In the genomic region with DNA sequence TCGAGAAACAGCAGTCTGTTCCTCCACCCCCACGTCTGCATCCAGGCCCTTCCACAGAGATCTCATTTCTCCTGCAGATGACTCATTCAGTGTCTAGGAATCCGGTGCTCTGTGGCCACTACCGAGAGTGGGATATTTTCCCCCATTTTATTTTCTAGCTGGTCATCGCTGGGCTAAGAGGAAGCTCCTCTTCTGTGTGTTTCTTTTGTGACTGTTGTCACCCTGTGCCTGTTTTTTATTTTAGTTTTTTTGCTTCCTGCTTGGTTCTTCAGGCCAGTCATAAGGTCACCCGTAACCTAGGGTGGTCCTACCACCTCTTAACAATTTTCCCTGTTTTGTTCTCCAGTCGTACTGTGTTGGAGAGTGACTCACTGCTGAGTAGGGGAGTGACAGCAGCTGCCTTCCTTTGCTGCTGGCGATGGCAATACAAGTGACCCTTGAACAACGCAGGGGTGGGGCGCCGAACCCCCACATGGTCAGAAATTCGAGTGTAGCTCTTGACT, we compare ENCODE assay signal across 11 cellular contexts. TPM values are rescaled to one million over a fixed set of nuclear protein-coding genes. Genes with fewer than 3 reads are reported as not detected.
DNase-seq lines count a peak whose midpoint lies in the region; ATAC-seq and TF ChIP-seq lines count a peak whose summit lies in the region.
"Had no signal": no experiment of that assay in that cellular context is flagged by ENCODE, and none has a peak within 500 bp of the region (broad histone marks: within the 10 kb centered on the region; RNA-seq: fewer than 3 reads in every experiment).

No MANE protein-coding gene starts in this region.

- TF ChIP-seq CTCF in RWPE1 (conservative IDR thresholded peaks at IDR 0.05; ENCODE audit: low read depth) (no peak), fibroblast of the aortic adventitia (IDR thresholded peaks at IDR 0.05; ENCODE audit: insufficient read depth, low read length) (no peak), sigmoid colon (IDR thresholded peaks at IDR 0.05) (no peak), esophagus squamous epithelium (IDR thresholded peaks at IDR 0.05) (no peak)

- H3K27ac ChIP-seq in RWPE1 (peak overlapping the region; percentile 91), sigmoid colon (peak overlapping the region; percentile 91 to 97 (median 96)), esophagus squamous epithelium (peak overlapping the region in 1 of 4 donors; percentile 36)
- H3K27ac ChIP-seq: cardiac muscle cell had no signal

- POLR2A ChIA-PET in RWPE1 (lab: Yijun Ruan, JAX; ENCODE audit: low non-redundant PET), result no interaction called here

- 57 to 79% methylated on average over 12 of the region's 12 CpGs for WGBS in sigmoid colon, 2 donors
- WGBS in esophagus squamous epithelium, 2 donors, result 64 to 71% methylated on average over 11 to 12 of the region's 12 CpGs

- no peaks in the 10 kb centered on the region for H3K36me3 ChIP-seq in sigmoid colon
- H3K36me3 ChIP-seq in esophagus squamous epithelium, result no peaks in the 10 kb centered on the region
- H3K36me3 ChIP-seq: cardiac muscle cell, Peyer's patch had no signal

- TF ChIP-seq POLR2A in sigmoid colon (IDR thresholded peaks at IDR 0.05), result no peak
- TF ChIP-seq POLR2A in esophagus squamous epithelium (IDR thresholded peaks at IDR 0.05), result no peak

- no peaks in the 10 kb centered on the region for H3K9me3 ChIP-seq in sigmoid colon
- no peaks in the 10 kb centered on the region for H3K9me3 ChIP-seq in esophagus squamous epithelium
- H3K9me3 ChIP-seq: Peyer's patch had no signal

- CTCF ChIA-PET in RWPE1 (lab: Yijun Ruan, JAX), result no interaction called here

- H3K27me3 ChIP-seq in sigmoid colon, result no peaks in the 10 kb centered on the region
- peaks cover 0 to 39% (median 0%) of the 10 kb centered on the region in 4 donors for H3K27me3 ChIP-seq in esophagus squamous epithelium
- H3K27me3 ChIP-seq: Peyer's patch had no signal

- H3K4me3 ChIP-seq in fibroblast of the aortic adventitia (ENCODE audit: low read depth, low read length) (no peak overlapping the region), sigmoid colon (peak overlapping the region in 1 of 4 donors; percentile 7), esophagus squamous epithelium (no peak overlapping the region)
- H3K4me3 ChIP-seq: cardiac muscle cell, Peyer's patch had no signal

- ATAC-seq in HG03571 (IDR thresholded peaks at IDR 0.05; ENCODE audit: unreplicated experiment), result no peak
- ATAC-seq: stimulated activated naive CD8-positive, alpha-beta T cell treated with anti-CD3 and anti-CD28 coated beads, Interleukin-15, Interleukin-2, amounts not matched to agents 100 U/mL and 50 U/mL, for 24 hours had no signal

- peak; percentile 79 for DNase-seq in GM03348 (ENCODE audit: low spot score)
- no peak for DNase-seq in RWPE1 (ENCODE audit: low spot score)
- peak; percentile 31 for DNase-seq in fibroblast of the aortic adventitia (ENCODE audit: low read depth)
- DNase-seq in sigmoid colon, result peak; percentile 61
- no peak for DNase-seq in NCI-H82 treated with DMSO at 0.1 percent for 48 hours (lab: John Stamatoyannopoulos, UW; ENCODE audit: unreplicated experiment)
- DNase-seq in esophagus squamous epithelium (lab: John Stamatoyannopoulos, UW), result no peak
- DNase-seq: NCI-H1105; stimulated activated naive CD8-positive, alpha-beta T cell treated with anti-CD3 and anti-CD28 coated beads, Interleukin-15, Interleukin-2, amounts not matched to agents 100 U/mL and 50 U/mL, for 24 hours had no signal

- peaks cover 0 to 98% (median 94%) of the 10 kb centered on the region in 4 donors for H3K4me1 ChIP-seq in sigmoid colon
- H3K4me1 ChIP-seq in esophagus squamous epithelium, result peaks cover 0 to 39% (median 7%) of the 10 kb centered on the region in 3 donors

- TF ChIP-seq EP300 in sigmoid colon (IDR thresholded peaks at IDR 0.05), result no peak

- intact Hi-C loops in sigmoid colon (cut with DNase I), result loop anchor here (10.0 kb wide), 1 partner anchor 1459 kb away; no protein-coding TSS in a partner anchor
- intact Hi-C loops in esophagus squamous epithelium (cut with DNase I), result no loop called here

RNA-seq across cellular contexts. Expression of gene RAMP1, which starts 6.7 kb away (rescaled TPM):
- total RNA-seq in fibroblast of the aortic adventitia (ENCODE audit: low replicate concordance) (3.1 and 3.4 TPM in 2 replicates), sigmoid colon (100 to 1,000 TPM; 324 to 788 (median 447) TPM), esophagus squamous epithelium (10 to 100 TPM in 1 of 4 donors, 1 to 10 TPM in 2, under 1 TPM in 1; 0.76 to 11.3 (median 4.0) TPM)
- 10 to 100 TPM in 2 of 3 donors, not detected in 1; 13.2 to 50.1 TPM for polyA plus RNA-seq in sigmoid colon

Comparison
In these comparisons a context has a peak if more than half of its experiments do, and no peak if none do; other contexts are left out.
1. DNase-seq: peak in GM03348 (single experiment), fibroblast of the aortic adventitia (single experiment) and sigmoid colon (single experiment); none in RWPE1 (single experiment), NCI-H82 treated with DMSO at 0.1 percent for 48 hours (single experiment) and esophagus squamous epithelium (single experiment).
2. RNA of gene RAMP1, which starts 6.7 kb away (total RNA-seq): 324 to 788 TPM in sigmoid colon; 0.76 to 11.3 TPM in esophagus squamous epithelium and 3.1 to 3.4 TPM in fibroblast of the aortic adventitia; every median in the first group is over 10 times any median in the second.